Comparison of ENCODE assay signal across 1 cellular context in genomic region chr2:202592580-202592979, GRCh38.
TF ChIP-seq lines count a peak whose summit lies in the region.

No MANE protein-coding gene starts in this region.

TF ChIP-seq in GM23338, 12 proteins besides CTCF, POLR2A, EP300 and RAD21 (continued from another document):
- TF ChIP-seq, protein P1, sequence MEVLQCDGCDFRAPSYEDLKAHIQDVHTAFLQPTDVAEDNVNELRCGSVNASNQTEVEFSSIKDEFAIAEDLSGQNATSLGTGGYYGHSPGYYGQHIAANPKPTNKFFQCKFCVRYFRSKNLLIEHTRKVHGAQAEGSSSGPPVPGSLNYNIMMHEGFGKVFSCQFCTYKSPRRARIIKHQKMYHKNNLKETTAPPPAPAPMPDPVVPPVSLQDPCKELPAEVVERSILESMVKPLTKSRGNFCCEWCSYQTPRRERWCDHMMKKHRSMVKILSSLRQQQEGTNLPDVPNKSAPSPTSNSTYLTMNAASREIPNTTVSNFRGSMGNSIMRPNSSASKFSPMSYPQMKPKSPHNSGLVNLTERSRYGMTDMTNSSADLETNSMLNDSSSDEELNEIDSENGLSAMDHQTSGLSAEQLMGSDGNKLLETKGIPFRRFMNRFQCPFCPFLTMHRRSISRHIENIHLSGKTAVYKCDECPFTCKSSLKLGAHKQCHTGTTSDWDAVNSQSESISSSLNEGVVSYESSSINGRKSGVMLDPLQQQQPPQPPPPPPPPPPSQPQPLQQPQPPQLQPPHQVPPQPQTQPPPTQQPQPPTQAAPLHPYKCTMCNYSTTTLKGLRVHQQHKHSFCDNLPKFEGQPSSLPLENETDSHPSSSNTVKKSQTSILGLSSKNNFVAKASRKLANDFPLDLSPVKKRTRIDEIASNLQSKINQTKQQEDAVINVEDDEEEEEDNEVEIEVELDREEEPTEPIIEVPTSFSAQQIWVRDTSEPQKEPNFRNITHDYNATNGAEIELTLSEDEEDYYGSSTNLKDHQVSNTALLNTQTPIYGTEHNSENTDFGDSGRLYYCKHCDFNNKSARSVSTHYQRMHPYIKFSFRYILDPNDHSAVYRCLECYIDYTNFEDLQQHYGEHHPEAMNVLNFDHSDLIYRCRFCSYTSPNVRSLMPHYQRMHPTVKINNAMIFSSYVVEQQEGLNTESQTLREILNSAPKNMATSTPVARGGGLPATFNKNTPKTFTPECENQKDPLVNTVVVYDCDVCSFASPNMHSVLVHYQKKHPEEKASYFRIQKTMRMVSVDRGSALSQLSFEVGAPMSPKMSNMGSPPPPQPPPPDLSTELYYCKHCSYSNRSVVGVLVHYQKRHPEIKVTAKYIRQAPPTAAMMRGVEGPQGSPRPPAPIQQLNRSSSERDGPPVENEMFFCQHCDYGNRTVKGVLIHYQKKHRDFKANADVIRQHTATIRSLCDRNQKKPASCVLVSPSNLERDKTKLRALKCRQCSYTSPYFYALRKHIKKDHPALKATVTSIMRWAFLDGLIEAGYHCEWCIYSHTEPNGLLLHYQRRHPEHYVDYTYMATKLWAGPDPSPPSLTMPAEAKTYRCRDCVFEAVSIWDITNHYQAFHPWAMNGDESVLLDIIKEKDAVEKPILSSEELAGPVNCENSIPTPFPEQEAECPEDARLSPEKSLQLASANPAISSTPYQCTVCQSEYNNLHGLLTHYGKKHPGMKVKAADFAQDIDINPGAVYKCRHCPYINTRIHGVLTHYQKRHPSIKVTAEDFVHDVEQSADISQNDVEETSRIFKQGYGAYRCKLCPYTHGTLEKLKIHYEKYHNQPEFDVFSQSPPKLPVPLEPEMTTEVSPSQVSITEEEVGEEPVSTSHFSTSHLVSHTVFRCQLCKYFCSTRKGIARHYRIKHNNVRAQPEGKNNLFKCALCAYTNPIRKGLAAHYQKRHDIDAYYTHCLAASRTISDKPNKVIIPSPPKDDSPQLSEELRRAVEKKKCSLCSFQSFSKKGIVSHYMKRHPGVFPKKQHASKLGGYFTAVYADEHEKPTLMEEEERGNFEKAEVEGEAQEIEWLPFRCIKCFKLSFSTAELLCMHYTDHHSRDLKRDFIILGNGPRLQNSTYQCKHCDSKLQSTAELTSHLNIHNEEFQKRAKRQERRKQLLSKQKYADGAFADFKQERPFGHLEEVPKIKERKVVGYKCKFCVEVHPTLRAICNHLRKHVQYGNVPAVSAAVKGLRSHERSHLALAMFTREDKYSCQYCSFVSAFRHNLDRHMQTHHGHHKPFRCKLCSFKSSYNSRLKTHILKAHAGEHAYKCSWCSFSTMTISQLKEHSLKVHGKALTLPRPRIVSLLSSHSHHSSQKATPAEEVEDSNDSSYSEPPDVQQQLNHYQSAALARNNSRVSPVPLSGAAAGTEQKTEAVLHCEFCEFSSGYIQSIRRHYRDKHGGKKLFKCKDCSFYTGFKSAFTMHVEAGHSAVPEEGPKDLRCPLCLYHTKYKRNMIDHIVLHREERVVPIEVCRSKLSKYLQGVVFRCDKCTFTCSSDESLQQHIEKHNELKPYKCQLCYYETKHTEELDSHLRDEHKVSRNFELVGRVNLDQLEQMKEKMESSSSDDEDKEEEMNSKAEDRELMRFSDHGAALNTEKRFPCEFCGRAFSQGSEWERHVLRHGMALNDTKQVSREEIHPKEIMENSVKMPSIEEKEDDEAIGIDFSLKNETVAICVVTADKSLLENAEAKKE (CRISPR knock-in tag; IDR thresholded peaks at IDR 0.05): no peak
- TF ChIP-seq ZNF331 (CRISPR knock-in tag; IDR thresholded peaks at IDR 0.05; ENCODE audit: low read depth) (no peak), ETS1 (IDR thresholded peaks at IDR 0.05) (no peak), ZNF114 (CRISPR knock-in tag; IDR thresholded peaks at IDR 0.05) (no peak)
